1 cellular context compared by ENCODE assay signal in the genomic region with DNA sequence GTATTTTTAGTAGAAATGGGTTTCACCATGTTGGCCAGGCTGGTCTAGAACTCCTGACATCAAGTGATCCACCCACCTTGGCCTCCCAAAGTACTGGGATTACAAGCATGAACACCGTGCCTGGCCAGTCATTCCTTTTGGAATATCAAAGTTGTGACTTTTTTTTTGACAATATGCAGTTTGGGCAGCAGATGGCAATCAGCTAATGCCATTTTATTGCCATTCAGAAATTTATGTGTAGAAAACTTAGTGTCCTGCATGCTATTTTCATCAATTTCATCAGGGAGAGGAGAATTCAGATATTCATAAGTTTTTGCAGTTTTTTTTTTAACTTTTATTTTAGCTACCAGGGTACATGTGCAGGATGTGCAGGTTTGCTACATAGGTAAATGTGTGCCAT.
TF ChIP-seq lines count a peak whose summit lies in the region.

No MANE protein-coding gene starts in this region.

TF ChIP-seq in A549, 52 proteins besides CTCF, POLR2A, EP300 and RAD21:
- TF ChIP-seq SMC3 (IDR thresholded peaks at IDR 0.05) = peak; percentile 39; the same call in 2 of the 3 replicates
